In the genomic region with DNA sequence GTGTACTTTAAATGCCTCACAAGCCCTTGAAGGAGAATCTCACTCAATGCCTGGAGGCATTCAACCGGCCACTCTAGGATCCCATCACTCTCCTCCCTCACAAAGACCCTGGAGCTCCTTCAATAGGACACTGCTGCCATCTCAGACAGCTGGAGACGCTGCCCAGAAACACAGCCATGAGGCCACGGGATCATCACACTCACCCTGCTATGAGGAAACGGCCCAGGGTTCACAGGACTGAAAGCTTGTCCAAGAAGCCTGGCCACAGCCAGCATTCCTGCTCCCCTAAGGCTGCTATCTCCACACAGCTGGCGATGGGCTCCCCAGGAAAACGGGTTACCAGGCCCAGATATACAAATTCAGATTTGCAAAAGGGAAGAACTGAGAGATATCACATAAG, we compare ENCODE assay signal across 15 cellular contexts. TPM values are rescaled to one million over a fixed set of nuclear protein-coding genes. Genes with fewer than 3 reads are reported as not detected.
DNase-seq lines count a peak whose midpoint lies in the region; ATAC-seq, FAIRE-seq and TF ChIP-seq lines count a peak whose summit lies in the region.
"Had no signal": no experiment of that assay in that cellular context is flagged by ENCODE, and none has a peak within 500 bp of the region (broad histone marks: within the 10 kb centered on the region; RNA-seq: fewer than 3 reads in every experiment).

No MANE protein-coding gene starts in this region.

- H3K4me1 ChIP-seq in ACC112 (ENCODE audit: control insufficient read depth, insufficient read depth, low read length, unreplicated experiment) (peaks cover 25% of the 10 kb centered on the region), pancreas (peaks cover 0 to 9% (median 9%) of the 10 kb centered on the region in 3 donors)

- H3K27me3 ChIP-seq in ACC112 (ENCODE audit: insufficient read depth, low read length) (no peaks in the 10 kb centered on the region), pancreas (no peaks in the 10 kb centered on the region)
- H3K27me3 ChIP-seq: SJSA1 had no signal

- WGBS in pancreas, 2 donors: 61 to 66% methylated on average over 6 of the region's 6 CpGs

- FAIRE-seq in pancreas (lab: Jason Lieb, UNC): no peak
- FAIRE-seq: GM12891 had no signal

- intact Hi-C loops in pancreas (cut with DNase I): no loop called here

- H3K4me3 ChIP-seq in ACC112 (ENCODE audit: low read depth, low read length) (no peak overlapping the region), pancreas (no peak overlapping the region)
- H3K4me3 ChIP-seq: SJSA1, smooth muscle cell had no signal

- TF ChIP-seq CTCF in pancreas (IDR thresholded peaks at IDR 0.05): no peak

- H3K36me3 ChIP-seq in ACC112 (ENCODE audit: insufficient read depth, low read length) (peaks cover 16% of the 10 kb centered on the region), pancreas (peaks cover 0 to 10% (median 3%) of the 10 kb centered on the region in 3 donors)

- H3K27ac ChIP-seq in ACC112 (ENCODE audit: low read depth, low read length) (peak overlapping the region; percentile 70), pancreas (peak overlapping the region in 2 of 4 donors; percentile 23 to 26)
- H3K27ac ChIP-seq: SJSA1, VCaP had no signal

- H2AFZ ChIP-seq in ACC112 (ENCODE audit: low read length, unreplicated experiment): no peak overlapping the region

- peak; percentile 58 for DNase-seq in M059J (ENCODE audit: low read depth)
- DNase-seq in fibroblast of gingiva (ENCODE audit: low read depth): peak; percentile 74
- DNase-seq in pancreas: no peak
- no peak for DNase-seq in foreskin melanocyte
- no peak for DNase-seq in AML-193 (lab: John Stamatoyannopoulos, UW)
- DNase-seq: Kasumi-1, naive B cell, NCI-H187 treated with DMSO at 0.1 percent for 48 hours had no signal

- peaks cover 66% of the 10 kb centered on the region for H3K79me2 ChIP-seq in ACC112 (ENCODE audit: control insufficient read depth, insufficient read depth, low read length, unreplicated experiment)

- ATAC-seq in pancreas: peak; percentile 2 to 17 (median 10)
- ATAC-seq in HG03442 (IDR thresholded peaks at IDR 0.05; ENCODE audit: unreplicated experiment): no peak
- no peak for ATAC-seq in GM18519 (IDR thresholded peaks at IDR 0.05; ENCODE audit: low FRiP score, unreplicated experiment)

- H3K9me3 ChIP-seq in pancreas: no peaks in the 10 kb centered on the region
- H3K9me3 ChIP-seq: SJSA1 had no signal

RNA-seq across cellular contexts. Expression of a gene that starts 13.2 kb away (rescaled TPM):
- total RNA-seq in M059J (2014; rRNA removed; shearing (Covaris generic)): 36.9 and 58.8 TPM in 2 replicates
- total RNA-seq in pancreas: 10 to 100 TPM; 14.8 to 65.0 (median 19.8) TPM
- polyA plus RNA-seq in pancreas: 10 to 100 TPM; 16.7 to 26.0 TPM

RNA-seq across cellular contexts. Expression of a gene that starts 51.9 kb away (rescaled TPM):
- 91.7 and 120 TPM in 2 replicates for total RNA-seq in M059J (2014; rRNA removed; shearing (Covaris generic))
- 10 to 100 TPM; 29.3 to 67.4 (median 40.9) TPM for total RNA-seq in pancreas
- polyA plus RNA-seq in pancreas: 10 to 100 TPM; 40.9 to 52.5 TPM

Comparison
In these comparisons a context has a peak if more than half of its experiments do, and no peak if none do; other contexts are left out.
1. DNase-seq: peak in M059J (single experiment) and fibroblast of gingiva (single experiment); none in pancreas (0 of 6), foreskin melanocyte (single experiment) and AML-193 (0 of 2).
2. ATAC-seq: peak in pancreas (4 of 4); none in HG03442 (single experiment) and GM18519 (single experiment).